Comparison of ENCODE assay signal across 10 cellular contexts in the genomic region with DNA sequence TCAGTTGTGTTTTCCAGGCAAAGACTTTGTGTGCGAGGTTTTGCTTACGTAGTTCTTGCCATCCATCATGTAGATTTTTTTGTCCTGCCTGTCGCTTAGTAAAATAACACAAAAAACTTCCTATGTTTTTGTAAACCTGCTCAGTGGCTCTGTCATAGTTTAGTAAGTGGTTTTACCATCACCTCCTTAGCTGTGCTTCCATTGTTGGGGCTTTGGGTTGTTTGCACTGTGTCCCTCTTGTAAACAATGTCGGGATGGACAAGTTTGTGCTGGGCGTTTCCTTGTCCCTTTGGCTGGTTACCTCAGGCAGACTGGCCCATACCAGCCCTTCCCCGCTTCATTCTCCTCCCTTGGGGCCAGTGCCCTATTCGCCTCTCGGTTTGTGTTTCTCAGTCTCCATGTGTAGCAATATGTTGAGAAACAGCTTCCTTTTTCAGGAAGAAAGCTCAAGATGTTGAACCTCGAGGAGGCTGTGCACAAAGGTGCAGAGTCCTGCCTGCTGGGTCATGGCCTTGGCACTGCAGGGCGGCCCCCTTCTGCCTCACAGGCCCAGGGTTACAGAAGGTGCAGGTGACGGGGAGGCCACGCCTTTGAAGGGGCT.
DNase-seq lines count a peak whose midpoint lies in the region; ATAC-seq and TF ChIP-seq lines count a peak whose summit lies in the region.
"Had no signal": no experiment of that assay in that cellular context is flagged by ENCODE, and none has a peak within 500 bp of the region (broad histone marks: within the 10 kb centered on the region; RNA-seq: fewer than 3 reads in every experiment).

No MANE protein-coding gene starts in this region.

- no peaks in the 10 kb centered on the region for H3K36me3 ChIP-seq in left ventricle myocardium inferior
- H3K36me3 ChIP-seq in mesendoderm (ENCODE audit: control insufficient read depth, insufficient read depth, low read length): no peaks in the 10 kb centered on the region

- H3K4me2 ChIP-seq in mesendoderm (ENCODE audit: low read length): no peak overlapping the region

- H3K27me3 ChIP-seq in left ventricle myocardium inferior (ENCODE audit: low read depth) (no peaks in the 10 kb centered on the region), layer of hippocampus (ENCODE audit: control insufficient read depth, insufficient read depth, low read length) (no peaks in the 10 kb centered on the region), mesendoderm (ENCODE audit: insufficient read depth, low read length, poor library complexity) (no peaks in the 10 kb centered on the region)

- no peaks in the 10 kb centered on the region for H3K9me3 Mint-ChIP-seq in activated CD8-positive, alpha-beta T cell treated with anti-CD3 and anti-CD28 coated beads for 36 hours
- H3K9me3 Mint-ChIP-seq in immature natural killer cell: no peaks in the 10 kb centered on the region
- H3K9me3 Mint-ChIP-seq: CD4-positive, CD25-positive, alpha-beta regulatory T cell had no signal

- POLR2A ChIA-PET in activated CD8-positive, alpha-beta T cell treated with anti-CD3 and anti-CD28 coated beads for 36 hours (lab: Charles Lee): no interaction called here

- H3K27ac ChIP-seq in left ventricle myocardium inferior (replicated peaks) (no peak overlapping the region), layer of hippocampus (ENCODE audit: low read depth, low read length) (peak overlapping the region; percentile 62), mesendoderm (ENCODE audit: low read depth, low read length) (no peak overlapping the region)

- H4K5ac ChIP-seq in mesendoderm (ENCODE audit: low read length): no peak overlapping the region

- no peak overlapping the region for H2BK15ac ChIP-seq in mesendoderm (replicated peaks; ENCODE audit: low read depth)

- H3K4me3 ChIP-seq in left ventricle myocardium inferior (no peak overlapping the region), mesendoderm (ENCODE audit: low read length) (no peak overlapping the region)

- no peak overlapping the region for H3K4me3 Mint-ChIP-seq in activated CD8-positive, alpha-beta T cell treated with anti-CD3 and anti-CD28 coated beads for 36 hours
- no peak overlapping the region for H3K4me3 Mint-ChIP-seq in immature natural killer cell
- H3K4me3 Mint-ChIP-seq: CD4-positive, CD25-positive, alpha-beta regulatory T cell had no signal

- peaks cover 59% of the 10 kb centered on the region for H3K4me1 Mint-ChIP-seq in activated CD8-positive, alpha-beta T cell treated with anti-CD3 and anti-CD28 coated beads for 36 hours (ENCODE audit: low read depth)
- peaks cover 24 to 31% of the 10 kb centered on the region in 2 donors for H3K4me1 Mint-ChIP-seq in immature natural killer cell

- H3K18ac ChIP-seq in mesendoderm (ENCODE audit: low read length): no peak overlapping the region

- no peak overlapping the region for H2BK5ac ChIP-seq in mesendoderm (ENCODE audit: low read length)

- H3K27me3 Mint-ChIP-seq in activated CD8-positive, alpha-beta T cell treated with anti-CD3 and anti-CD28 coated beads for 36 hours: no peaks in the 10 kb centered on the region
- H3K27me3 Mint-ChIP-seq in immature natural killer cell (ENCODE audit: low read depth in 3 of 3): peaks cover 0 to 5% (median 4%) of the 10 kb centered on the region in 3 donors
- H3K27me3 Mint-ChIP-seq: CD4-positive, CD25-positive, alpha-beta regulatory T cell had no signal

- peaks cover 25% of the 10 kb centered on the region for H3K79me2 ChIP-seq in mesendoderm (ENCODE audit: control insufficient read depth, insufficient read depth, low read length)

- TF ChIP-seq CTCF in left ventricle myocardium inferior (IDR thresholded peaks at IDR 0.05; ENCODE audit: borderline replicate concordance): no peak
- no peak for TF ChIP-seq CTCF in activated CD8-positive, alpha-beta T cell treated with anti-CD3 and anti-CD28 coated beads for 36 hours (IDR thresholded peaks at IDR 0.05)

- no peak overlapping the region for H2BK120ac ChIP-seq in mesendoderm (ENCODE audit: low read depth, low read length)

- peaks cover 28% of the 10 kb centered on the region for H3K79me1 ChIP-seq in mesendoderm (ENCODE audit: low read length)

- H4K8ac ChIP-seq in mesendoderm (ENCODE audit: low read depth, low read length): no peak overlapping the region

- DNase-seq in Right ventricle myocardium superior (no peak), left ventricle myocardium inferior (no peak), mesendoderm (no peak), immature natural killer cell (no peak)
- DNase-seq in activated CD8-positive, alpha-beta T cell treated with anti-CD3 and anti-CD28 coated beads for 36 hours: no peak
- DNase-seq: CD4-positive, CD25-positive, alpha-beta regulatory T cell; HCEC 1CT had no signal

- CTCF ChIA-PET in activated CD8-positive, alpha-beta T cell treated with anti-CD3 and anti-CD28 coated beads for 36 hours (lab: Charles Lee): no interaction called here

- H2AK5ac ChIP-seq in mesendoderm (ENCODE audit: low read length): no peak overlapping the region

- H3K36me3 Mint-ChIP-seq in activated CD8-positive, alpha-beta T cell treated with anti-CD3 and anti-CD28 coated beads for 36 hours (ENCODE audit: low read depth): peaks cover 3% of the 10 kb centered on the region
- H3K36me3 Mint-ChIP-seq in immature natural killer cell: no peaks in the 10 kb centered on the region
- H3K36me3 Mint-ChIP-seq: CD4-positive, CD25-positive, alpha-beta regulatory T cell had no signal

- H3K9me3 ChIP-seq in left ventricle myocardium inferior (replicated peaks): no peaks in the 10 kb centered on the region

- no peak overlapping the region for H3K4ac ChIP-seq in mesendoderm (ENCODE audit: low read depth, low read length)

- H3K27ac Mint-ChIP-seq in activated CD8-positive, alpha-beta T cell treated with anti-CD3 and anti-CD28 coated beads for 36 hours: peak overlapping the region; percentile 38
- H3K27ac Mint-ChIP-seq in immature natural killer cell: peak overlapping the region in 1 of 6 donors; percentile 39
- H3K27ac Mint-ChIP-seq: CD4-positive, CD25-positive, alpha-beta regulatory T cell had no signal

- no peak overlapping the region for H3K56ac ChIP-seq in mesendoderm (ENCODE audit: low read length)

- H3K4me1 ChIP-seq in left ventricle myocardium inferior (peaks cover 23% of the 10 kb centered on the region), mesendoderm (ENCODE audit: control insufficient read depth, low read depth, low read length) (peaks cover 16% of the 10 kb centered on the region)

- peak; percentile 46 for ATAC-seq in Right ventricle myocardium superior (ENCODE audit: poor library complexity)
- ATAC-seq in activated CD8-positive, alpha-beta T cell treated with anti-CD3 and anti-CD28 coated beads for 36 hours: no peak
- no peak for ATAC-seq in GM18502 (IDR thresholded peaks at IDR 0.05; ENCODE audit: poor library complexity, unreplicated experiment)
- no peak for ATAC-seq in GM18519 (IDR thresholded peaks at IDR 0.05; ENCODE audit: low FRiP score, unreplicated experiment)

- H3K23ac ChIP-seq in mesendoderm (ENCODE audit: low read length): no peak overlapping the region

- intact Hi-C loops in Right ventricle myocardium superior (cut with DNase I) (no loop called here), left ventricle myocardium inferior (cut with micrococcal nuclease) (no loop called here)
- intact Hi-C loops in activated CD8-positive, alpha-beta T cell treated with anti-CD3 and anti-CD28 coated beads for 36 hours (cut with micrococcal nuclease): no loop called here

- no CpG with 5 or more reads among the region's 12 CpGs for WGBS in mesendoderm (ENCODE audit: extremely low coverage, insufficient coverage, low lambda C conversion rate)

- H3K9ac ChIP-seq in mesendoderm (ENCODE audit: low read length): no peak overlapping the region
